In genomic region chr4:145779319-145779801, GRCh38 we compare ENCODE assay signal across 29 cellular contexts.
A peak's percentile ranks its signal among the peaks of the same experiment; 100 is the strongest.
DNase-seq lines count a peak whose midpoint lies in the region; ATAC-seq, FAIRE-seq and TF ChIP-seq lines count a peak whose summit lies in the region.
"Had no signal": no experiment of that assay in that cellular context is flagged by ENCODE, and none has a peak within 500 bp of the region (broad histone marks: within the 10 kb centered on the region; RNA-seq: fewer than 3 reads in every experiment).

No MANE protein-coding gene starts in this region.

- H3K4me3 ChIP-seq in astrocyte of the spinal cord (ENCODE audit: low read depth, low read length), result no peak overlapping the region
- H3K4me3 ChIP-seq: ascending aorta, Peyer's patch, right lobe of liver, suprapubic skin had no signal

- no peaks in the 10 kb centered on the region for H3K23me2 ChIP-seq in H9 (ENCODE audit: insufficient read length, low read depth, low read length, poor library complexity, severe bottlenecking)

- no peaks in the 10 kb centered on the region; the same call in 1 of the 2 replicates for H3K4me1 ChIP-seq in H9 (ENCODE audit: insufficient read depth, low read length)
- H3K4me1 ChIP-seq: ascending aorta, Peyer's patch, right lobe of liver, suprapubic skin had no signal

- H2BK5ac ChIP-seq in H9 (ENCODE audit: insufficient read length, low read length), result no peak overlapping the region

- no peak for FAIRE-seq in D721Med (lab: Jason Lieb, UNC)

- no peak overlapping the region for H3K14ac ChIP-seq in H9 (ENCODE audit: insufficient read depth, low read length)

- H3K36me3 Mint-ChIP-seq in H9 (ENCODE audit: insufficient read depth in 1 of 3, low read depth in 3 of 3), result peaks cover 22 to 74% (median 39%) of the 10 kb centered on the region in 3 experiments
- H3K36me3 Mint-ChIP-seq in nephron progenitor cell (ENCODE audit: low read depth), result peaks cover 83% of the 10 kb centered on the region

- H3K4ac ChIP-seq in H9 (ENCODE audit: low read depth, low read length), result no peak overlapping the region

- H2BK15ac ChIP-seq in H9 (ENCODE audit: low read depth, low read length), result no peak overlapping the region

- no peak for TF ChIP-seq CTCF in H9 (conservative IDR thresholded peaks at IDR 0.05)
- no peak for TF ChIP-seq CTCF in astrocyte of the spinal cord (IDR thresholded peaks at IDR 0.05; ENCODE audit: low read depth, low read length)
- no peak for TF ChIP-seq CTCF in nephron progenitor cell (IDR thresholded peaks at IDR 0.05)
- no peak for TF ChIP-seq CTCF in D721Med (IDR thresholded peaks at IDR 0.05; ENCODE audit: insufficient read depth, missing control alignments)

- no peak overlapping the region for H3K56ac ChIP-seq in H9 (ENCODE audit: insufficient read length, low read depth, low read length)

- no peak overlapping the region for H4K8ac ChIP-seq in H9 (replicated peaks; ENCODE audit: insufficient read length, low read depth, low read length)

- H3K4me2 ChIP-seq in H9 (ENCODE audit: insufficient read depth, insufficient read length, low read length), result no peak overlapping the region
- H3K4me2 ChIP-seq: KMS-11 had no signal

- H3K4me1 Mint-ChIP-seq in H9, result peaks cover 10 to 20% of the 10 kb centered on the region in 2 experiments
- no peaks in the 10 kb centered on the region for H3K4me1 Mint-ChIP-seq in nephron progenitor cell
- H3K4me1 Mint-ChIP-seq: naive B cell; stimulated activated naive B cell treated with anti-CD40 and anti-IgM and Interleukin-4, amounts not matched to agents 10 μg/mL and 1 μg/mL and 100 μg/mL, for 72 hours had no signal

- no peak overlapping the region for H2AK5ac ChIP-seq in H9 (ENCODE audit: insufficient read length, low read length)

- no peak for DNase-seq in H9
- peak; percentile 42 for DNase-seq in astrocyte of the spinal cord (ENCODE audit: low read depth, low spot score)
- peak; percentile 46 for DNase-seq in iPS DF 4.7 (ENCODE audit: extremely low read depth, low spot score)
- no peak for DNase-seq in nephron progenitor cell
- DNase-seq in D721Med (ENCODE audit: insufficient read length, low spot score), result no peak
- DNase-seq in NCI-H187 treated with DMSO at 0.1 percent for 48 hours (lab: John Stamatoyannopoulos, UW), result no peak
- DNase-seq: central memory CD4-positive, alpha-beta T cell; H7; MM.1S; naive B cell; NCI-H1417 treated with DMSO at 0.1 percent for 48 hours; NCI-H2081 treated with DMSO at 0.1 percent for 48 hours; NCI-H226; NCI-H69; Peyer's patch; right lobe of liver; SIG-M5; stimulated activated naive B cell treated with anti-CD40 and anti-IgM and Interleukin-4, amounts not matched to agents 10 μg/mL and 1 μg/mL and 100 μg/mL, for 72 hours; T-helper 9 cell had no signal

- H3K9me3 ChIP-seq in H9 (ENCODE audit: control insufficient read depth, low read depth, low read length), result no peaks in the 10 kb centered on the region
- H3K9me3 ChIP-seq: ascending aorta, Peyer's patch, right lobe of liver, suprapubic skin had no signal

- WGBS in H9 (ENCODE audit: extremely low coverage, insufficient read length, low lambda C conversion rate), result no CpG with 5 or more reads among the region's 8 CpGs

- no peaks in the 10 kb centered on the region for H3K27me3 Mint-ChIP-seq in H9 (ENCODE audit: low read depth)
- H3K27me3 Mint-ChIP-seq in nephron progenitor cell (ENCODE audit: low read depth, poor library complexity), result peaks cover 2% of the 10 kb centered on the region
- H3K27me3 Mint-ChIP-seq: dendritic cell treated with granulocyte-macrophage colony-stimulating factor and Interleukin-4, amounts not matched to agents 40 ng/mL and 50 ng/mL, for 4 days; naive B cell; progenitor cell of endocrine pancreas; stimulated activated naive B cell treated with anti-CD40 and anti-IgM and Interleukin-4, amounts not matched to agents 10 μg/mL and 1 μg/mL and 100 μg/mL, for 72 hours had no signal

- H3K9ac ChIP-seq in H9 (ENCODE audit: extremely low read depth, insufficient read length, low read length), result no peak overlapping the region
- H3K9ac ChIP-seq: KMS-11 had no signal

- H2BK20ac ChIP-seq in H9 (ENCODE audit: low read depth, low read length, poor library complexity, severe bottlenecking), result no peak overlapping the region

- peaks cover 1% of the 10 kb centered on the region for H4K20me1 ChIP-seq in H9 (ENCODE audit: control insufficient read depth, insufficient read depth, insufficient read length)

- H3K4me3 Mint-ChIP-seq in H9 (no peak overlapping the region), nephron progenitor cell (no peak overlapping the region)
- H3K4me3 Mint-ChIP-seq: activated T-helper 1 cell treated with anti-CD3 and anti-CD28 coated beads, Interleukin-12 subunit alpha, Interleukin-12 subunit beta, Interleukin-2, Interleukin-4 antibody, amounts not matched to agents 30 ng/mL and 10 ng/mL and 1 ng/mL, durations not matched to agents 14 hours and 24 hours and 36 hours; dendritic cell treated with granulocyte-macrophage colony-stimulating factor and Interleukin-4, amounts not matched to agents 40 ng/mL and 50 ng/mL, for 4 days; naive B cell; stimulated activated naive B cell treated with anti-CD40 and anti-IgM and Interleukin-4, amounts not matched to agents 10 μg/mL and 1 μg/mL and 100 μg/mL, for 72 hours had no signal

- H3T11ph ChIP-seq in H9 (ENCODE audit: low read length), result no peak overlapping the region

- no peak overlapping the region for H2AFZ ChIP-seq in H9 (ENCODE audit: low read length)

- no peaks in the 10 kb centered on the region for H3K79me2 ChIP-seq in H9 (ENCODE audit: insufficient read depth, low read length)

- no peaks in the 10 kb centered on the region for H3K27me3 ChIP-seq in H9 (ENCODE audit: insufficient read depth, low read length)
- H3K27me3 ChIP-seq: ascending aorta, Peyer's patch, right lobe of liver, suprapubic skin had no signal

- H2BK120ac ChIP-seq in H9 (ENCODE audit: low read depth, low read length, poor library complexity, severe bottlenecking), result no peak overlapping the region

- H4K5ac ChIP-seq in H9 (ENCODE audit: insufficient read length, low read depth, low read length), result no peak overlapping the region

- peak overlapping the region; percentile 8 to 91 (median 90); a peak in 6 of 7 replicates for H3K27ac Mint-ChIP-seq in H9
- H3K27ac Mint-ChIP-seq in nephron progenitor cell, result peak overlapping the region; percentile 88
- H3K27ac Mint-ChIP-seq: activated naive CD4-positive, alpha-beta T cell treated with anti-CD3 and anti-CD28 coated beads, Interleukin-2, amount 50 U/mL, for 72 hours; activated T-helper 1 cell treated with anti-CD3 and anti-CD28 coated beads, Interleukin-12 subunit alpha, Interleukin-12 subunit beta, Interleukin-2, Interleukin-4 antibody, amounts not matched to agents 30 ng/mL and 10 ng/mL and 1 ng/mL, durations not matched to agents 14 hours and 24 hours and 36 hours; dendritic cell treated with granulocyte-macrophage colony-stimulating factor and Interleukin-4, amounts not matched to agents 40 ng/mL and 50 ng/mL, for 4 days; naive B cell; progenitor cell of endocrine pancreas; stimulated activated naive B cell treated with anti-CD40 and anti-IgM and Interleukin-4, amounts not matched to agents 10 μg/mL and 1 μg/mL and 100 μg/mL, for 72 hours had no signal

- H2BK12ac ChIP-seq in H9 (ENCODE audit: insufficient read length, low read depth, low read length), result no peak overlapping the region

- H3K18ac ChIP-seq in H9 (ENCODE audit: insufficient read length, low read depth, low read length), result no peak overlapping the region

- H3K9me3 Mint-ChIP-seq in H9 (no peaks in the 10 kb centered on the region), nephron progenitor cell (peaks cover 9% of the 10 kb centered on the region)

- H3K23ac ChIP-seq in H9 (ENCODE audit: insufficient read length, low read depth, low read length), result no peak overlapping the region

- no peaks in the 10 kb centered on the region for H3K79me1 ChIP-seq in H9 (ENCODE audit: insufficient read depth, low read depth, low read length, poor library complexity, severe bottlenecking)

- peak overlapping the region; percentile 69 for H3K27ac ChIP-seq in H9 (ENCODE audit: insufficient read length, low read depth, low read length)
- H3K27ac ChIP-seq: ascending aorta, KMS-11, Peyer's patch, right lobe of liver, suprapubic skin had no signal

- ATAC-seq in HG03378 (IDR thresholded peaks at IDR 0.05; ENCODE audit: unreplicated experiment) (no peak), HG03469 (IDR thresholded peaks at IDR 0.05; ENCODE audit: unreplicated experiment) (no peak)
- ATAC-seq: activated naive CD4-positive, alpha-beta T cell treated with anti-CD3 and anti-CD28 coated beads, Interleukin-2, amount 50 U/mL, for 72 hours; left lobe of liver; right lobe of liver; stimulated activated naive B cell treated with anti-CD40 and anti-IgM and Interleukin-4, amounts not matched to agents 10 μg/mL and 1 μg/mL and 100 μg/mL, for 72 hours had no signal

- no peak overlapping the region for H4K91ac ChIP-seq in H9 (ENCODE audit: insufficient read length, low read depth, low read length)

- in situ Hi-C loops in astrocyte of the spinal cord (cut with HindIII; ENCODE audit: low sequenced_read_pairs), result no loop called here

Comparison
In these comparisons a context has a peak if more than half of its experiments do, and no peak if none do; other contexts are left out.
1. DNase-seq: peak in astrocyte of the spinal cord (single experiment) and iPS DF 4.7 (single experiment); none in H9 (single experiment), nephron progenitor cell (single experiment), D721Med (single experiment) and NCI-H187 treated with DMSO at 0.1 percent for 48 hours (single experiment).